In genomic region chr1:156253634-156254033, GRCh38 we compare ENCODE assay signal across 21 cellular contexts. TPM values are rescaled to one million over a fixed set of nuclear protein-coding genes. Genes with fewer than 3 reads are reported as not detected.
DNase-seq lines count a peak whose midpoint lies in the region; ATAC-seq lines count a peak whose summit lies in the region.
"Had no signal": no experiment of that assay in that cellular context is flagged by ENCODE, and none has a peak within 500 bp of the region (broad histone marks: within the 10 kb centered on the region; RNA-seq: fewer than 3 reads in every experiment).

No MANE protein-coding gene starts in this region.

- H3K4me3 Mint-ChIP-seq in activated naive CD4-positive, alpha-beta T cell treated with anti-CD3 and anti-CD28 coated beads, Interleukin-2, amount 50 U/mL, for 24 hours, result no peak overlapping the region
- no peak overlapping the region for H3K4me3 Mint-ChIP-seq in activated naive CD4-positive, alpha-beta T cell treated with anti-CD3 and anti-CD28 coated beads for 36 hours
- H3K4me3 Mint-ChIP-seq in activated naive CD8-positive, alpha-beta T cell treated with anti-CD3 and anti-CD28 coated beads for 36 hours, result no peak overlapping the region
- H3K4me3 Mint-ChIP-seq: dendritic cell treated with granulocyte-macrophage colony-stimulating factor and Interleukin-4, amounts not matched to agents 40 ng/mL and 50 ng/mL, for 4 days; natural killer cell had no signal

- H2AFZ ChIP-seq in neuronal stem cell (ENCODE audit: low read length), result no peak overlapping the region

- H4K8ac ChIP-seq in neuronal stem cell (ENCODE audit: low read depth, low read length), result no peak overlapping the region

- no peak overlapping the region for H3K4me3 ChIP-seq in neuronal stem cell (ENCODE audit: low read length in 2 of 2)
- H3K4me3 ChIP-seq: BLaER1, HAP-1, heart left ventricle, tibial artery had no signal

- H3K4me1 ChIP-seq in neuronal stem cell (ENCODE audit: control insufficient read depth in 2 of 2, insufficient read depth in 1 of 2, low read depth in 1 of 2, low read length in 2 of 2), result no peaks in the 10 kb centered on the region
- H3K4me1 ChIP-seq: BLaER1, HAP-1, tibial artery had no signal

- H3K9ac ChIP-seq in neuronal stem cell (ENCODE audit: low read depth, low read length, poor library complexity), result peak overlapping the region; percentile 22
- H3K9ac ChIP-seq: BLaER1 had no signal

- no peaks in the 10 kb centered on the region for H3K4me1 Mint-ChIP-seq in activated naive CD4-positive, alpha-beta T cell treated with anti-CD3 and anti-CD28 coated beads, Interleukin-2, amount 50 U/mL, for 24 hours
- H3K4me1 Mint-ChIP-seq in activated naive CD4-positive, alpha-beta T cell treated with anti-CD3 and anti-CD28 coated beads for 36 hours (ENCODE audit: low read depth), result no peaks in the 10 kb centered on the region
- H3K4me1 Mint-ChIP-seq in activated naive CD8-positive, alpha-beta T cell treated with anti-CD3 and anti-CD28 coated beads for 36 hours, result no peaks in the 10 kb centered on the region

- no peak overlapping the region for H3K23ac ChIP-seq in neuronal stem cell (ENCODE audit: low read depth, low read length, poor library complexity)

- no peak overlapping the region for H4K91ac ChIP-seq in neuronal stem cell (ENCODE audit: low read depth, low read length, poor library complexity)

- H3K9me3 Mint-ChIP-seq in activated naive CD4-positive, alpha-beta T cell treated with anti-CD3 and anti-CD28 coated beads, Interleukin-2, amount 50 U/mL, for 24 hours, result no peaks in the 10 kb centered on the region
- H3K9me3 Mint-ChIP-seq in activated naive CD4-positive, alpha-beta T cell treated with anti-CD3 and anti-CD28 coated beads for 36 hours, result no peaks in the 10 kb centered on the region
- no peaks in the 10 kb centered on the region for H3K9me3 Mint-ChIP-seq in activated naive CD8-positive, alpha-beta T cell treated with anti-CD3 and anti-CD28 coated beads for 36 hours
- H3K9me3 Mint-ChIP-seq: dendritic cell treated with granulocyte-macrophage colony-stimulating factor and Interleukin-4, amounts not matched to agents 40 ng/mL and 50 ng/mL, for 4 days; natural killer cell had no signal

- no peak overlapping the region for H2AK5ac ChIP-seq in neuronal stem cell (ENCODE audit: low read depth, low read length)

- no peak overlapping the region for H2BK120ac ChIP-seq in neuronal stem cell (ENCODE audit: low read depth, low read length)

- no peak for ATAC-seq in HG02763 (IDR thresholded peaks at IDR 0.05; ENCODE audit: unreplicated experiment)
- ATAC-seq: heart left ventricle, natural killer cell had no signal

- CTCF ChIA-PET in activated naive CD4-positive, alpha-beta T cell treated with anti-CD3 and anti-CD28 coated beads for 36 hours (lab: Charles Lee), result interaction anchor here (0.6 to 1.5 kb wide), 2 partner anchors 24 to 111 kb away, joined by 5 read pairs; no protein-coding TSS in a partner anchor

- H3K4ac ChIP-seq in neuronal stem cell (ENCODE audit: low read length), result no peak overlapping the region

- no peak overlapping the region for H3K27ac ChIP-seq in neuronal stem cell (replicated peaks; ENCODE audit: low read length)
- H3K27ac ChIP-seq: BLaER1, heart left ventricle, tibial artery had no signal

- H3K9me3 ChIP-seq in neuronal stem cell (replicated peaks in 1 of 2; ENCODE audit: control insufficient read depth in 2 of 2, insufficient read depth in 1 of 2, low read depth in 1 of 2, low read length in 2 of 2), result no peaks in the 10 kb centered on the region
- H3K9me3 ChIP-seq: BLaER1, HAP-1, heart left ventricle, tibial artery had no signal

- H3K14ac ChIP-seq in neuronal stem cell (ENCODE audit: low read length), result no peak overlapping the region

- no peaks in the 10 kb centered on the region for H3K27me3 Mint-ChIP-seq in activated naive CD4-positive, alpha-beta T cell treated with anti-CD3 and anti-CD28 coated beads, Interleukin-2, amount 50 U/mL, for 24 hours
- no peaks in the 10 kb centered on the region for H3K27me3 Mint-ChIP-seq in activated naive CD4-positive, alpha-beta T cell treated with anti-CD3 and anti-CD28 coated beads for 36 hours (ENCODE audit: low read depth)
- H3K27me3 Mint-ChIP-seq in activated naive CD8-positive, alpha-beta T cell treated with anti-CD3 and anti-CD28 coated beads for 36 hours, result no peaks in the 10 kb centered on the region
- H3K27me3 Mint-ChIP-seq: dendritic cell treated with granulocyte-macrophage colony-stimulating factor and Interleukin-4, amounts not matched to agents 40 ng/mL and 50 ng/mL, for 4 days had no signal

- peak overlapping the region; percentile 88 for H3K27ac Mint-ChIP-seq in activated naive CD4-positive, alpha-beta T cell treated with anti-CD3 and anti-CD28 coated beads, Interleukin-2, amount 50 U/mL, for 24 hours
- H3K27ac Mint-ChIP-seq in activated naive CD4-positive, alpha-beta T cell treated with anti-CD3 and anti-CD28 coated beads for 36 hours, result no peak overlapping the region
- H3K27ac Mint-ChIP-seq in activated naive CD8-positive, alpha-beta T cell treated with anti-CD3 and anti-CD28 coated beads for 36 hours, result peak overlapping the region; percentile 5
- H3K27ac Mint-ChIP-seq: dendritic cell treated with granulocyte-macrophage colony-stimulating factor and Interleukin-4, amounts not matched to agents 40 ng/mL and 50 ng/mL, for 4 days had no signal

- WGBS in neuronal stem cell (ENCODE audit: extremely low coverage in 2 of 2, insufficient read length in 2 of 2, insufficient replicate concordance in 1 of 2), 2 donors, result no CpG with 5 or more reads among the region's 3 CpGs

- H2BK12ac ChIP-seq in neuronal stem cell (ENCODE audit: low read length), result no peak overlapping the region

- peaks cover 5% of the 10 kb centered on the region for H3K36me3 Mint-ChIP-seq in activated naive CD4-positive, alpha-beta T cell treated with anti-CD3 and anti-CD28 coated beads, Interleukin-2, amount 50 U/mL, for 24 hours
- peaks cover 27% of the 10 kb centered on the region for H3K36me3 Mint-ChIP-seq in activated naive CD4-positive, alpha-beta T cell treated with anti-CD3 and anti-CD28 coated beads for 36 hours (ENCODE audit: low read depth)
- peaks cover 13% of the 10 kb centered on the region for H3K36me3 Mint-ChIP-seq in activated naive CD8-positive, alpha-beta T cell treated with anti-CD3 and anti-CD28 coated beads for 36 hours
- H3K36me3 Mint-ChIP-seq: natural killer cell had no signal

- H3K36me3 ChIP-seq in neuronal stem cell (replicated peaks in 1 of 2; ENCODE audit: control insufficient read depth in 2 of 2, insufficient read depth in 2 of 2, low read length in 2 of 2), result peaks cover 60 to 91% of the 10 kb centered on the region in 2 donors

- no peak overlapping the region for H3K4me2 ChIP-seq in neuronal stem cell (ENCODE audit: insufficient read depth, low read length, poor library complexity, severe bottlenecking)
- H3K4me2 ChIP-seq: BLaER1 had no signal

- H3K18ac ChIP-seq in neuronal stem cell (ENCODE audit: low read length), result no peak overlapping the region

- no peaks in the 10 kb centered on the region for H3K79me1 ChIP-seq in neuronal stem cell (ENCODE audit: low read depth, low read length)

- no peak overlapping the region for H2BK5ac ChIP-seq in neuronal stem cell (ENCODE audit: low read length)

- intact Hi-C loops in activated naive CD4-positive, alpha-beta T cell treated with anti-CD3 and anti-CD28 coated beads for 36 hours (cut with micrococcal nuclease), result no loop called here

- no peaks in the 10 kb centered on the region for H3K27me3 ChIP-seq in neuronal stem cell (ENCODE audit: control insufficient read depth in 3 of 3, insufficient read depth in 3 of 3, low read depth in 1 of 3, low read length in 3 of 3)
- H3K27me3 ChIP-seq: BLaER1, heart left ventricle, tibial artery had no signal

- DNase-seq in activated naive CD4-positive, alpha-beta T cell treated with anti-CD3 and anti-CD28 coated beads for 36 hours, result no peak
- no peak for DNase-seq in activated naive CD8-positive, alpha-beta T cell treated with anti-CD3 and anti-CD28 coated beads for 36 hours
- DNase-seq in neuronal stem cell (ENCODE audit: low spot score), result no peak
- DNase-seq in NCI-H2081 (lab: John Stamatoyannopoulos, UW), result no peak
- DNase-seq: activated CD4-positive, alpha-beta T cell treated with anti-CD3 and anti-CD28 coated beads for 48 hours; EL; heart left ventricle; Karpas-422; mesendoderm; natural killer cell; NCI-H1930; NCI-H345; posterior cingulate gyrus; SHP77; SW 1271; tibial artery had no signal

- no peak overlapping the region for H2BK15ac ChIP-seq in neuronal stem cell (ENCODE audit: low read length)

RNA-seq across cellular contexts. Expression of gene PAQR6, which starts 5.8 kb away (rescaled TPM):
- total RNA-seq in activated naive CD4-positive, alpha-beta T cell treated with anti-CD3 and anti-CD28 coated beads for 36 hours, result 1 to 10 TPM; 3.7 to 4.2 TPM
- 1 to 10 TPM; 4.4 to 4.9 TPM for total RNA-seq in activated naive CD8-positive, alpha-beta T cell treated with anti-CD3 and anti-CD28 coated beads for 36 hours
- polyA plus RNA-seq in neuronal stem cell (2013, experiment 1 of 2), result 8.8 TPM
- 8.7 TPM for polyA plus RNA-seq in neuronal stem cell (2013, experiment 2 of 2)

RNA-seq across cellular contexts. Expression of gene BGLAP, which starts 11.7 kb away (rescaled TPM):
- total RNA-seq in activated naive CD4-positive, alpha-beta T cell treated with anti-CD3 and anti-CD28 coated beads for 36 hours, result 1 to 10 TPM; 3.4 to 4.0 TPM
- 1 to 10 TPM; 1.6 to 2.2 TPM for total RNA-seq in activated naive CD8-positive, alpha-beta T cell treated with anti-CD3 and anti-CD28 coated beads for 36 hours
- 0.85 TPM for polyA plus RNA-seq in neuronal stem cell (2013, experiment 1 of 2)
- polyA plus RNA-seq in neuronal stem cell (2013, experiment 2 of 2), result 0.80 TPM

RNA-seq across cellular contexts. Expression of gene SMG5, which starts 29.0 kb away (rescaled TPM):
- 10 to 100 TPM; 77.1 to 83.4 TPM for total RNA-seq in activated naive CD4-positive, alpha-beta T cell treated with anti-CD3 and anti-CD28 coated beads for 36 hours
- 10 to 100 TPM; 90.7 to 92.0 TPM for total RNA-seq in activated naive CD8-positive, alpha-beta T cell treated with anti-CD3 and anti-CD28 coated beads for 36 hours
- polyA plus RNA-seq in neuronal stem cell (2013, experiment 1 of 2), result 36.6 TPM
- 35.4 TPM for polyA plus RNA-seq in neuronal stem cell (2013, experiment 2 of 2)

RNA-seq across cellular contexts. Expression of gene TMEM79, which starts 30.5 kb away (rescaled TPM):
- total RNA-seq in activated naive CD4-positive, alpha-beta T cell treated with anti-CD3 and anti-CD28 coated beads for 36 hours, result 1 to 10 TPM; 9.1 to 9.5 TPM
- 1 to 10 TPM; 7.3 to 7.8 TPM for total RNA-seq in activated naive CD8-positive, alpha-beta T cell treated with anti-CD3 and anti-CD28 coated beads for 36 hours
- 1.4 TPM for polyA plus RNA-seq in neuronal stem cell (2013, experiment 1 of 2)
- polyA plus RNA-seq in neuronal stem cell (2013, experiment 2 of 2), result 1.5 TPM

RNA-seq across cellular contexts. Expression of gene PMF1, which starts 40.8 kb away (rescaled TPM):
- 100 to 1,000 TPM; 135 TPM for total RNA-seq in activated naive CD4-positive, alpha-beta T cell treated with anti-CD3 and anti-CD28 coated beads for 36 hours
- 10 to 100 TPM; 83.4 to 87.3 TPM for total RNA-seq in activated naive CD8-positive, alpha-beta T cell treated with anti-CD3 and anti-CD28 coated beads for 36 hours
- polyA plus RNA-seq in neuronal stem cell (2013, experiment 1 of 2), result 103 TPM
- 100 TPM for polyA plus RNA-seq in neuronal stem cell (2013, experiment 2 of 2)
